ENCODE assay signal across 1 cellular context in the genomic region with DNA sequence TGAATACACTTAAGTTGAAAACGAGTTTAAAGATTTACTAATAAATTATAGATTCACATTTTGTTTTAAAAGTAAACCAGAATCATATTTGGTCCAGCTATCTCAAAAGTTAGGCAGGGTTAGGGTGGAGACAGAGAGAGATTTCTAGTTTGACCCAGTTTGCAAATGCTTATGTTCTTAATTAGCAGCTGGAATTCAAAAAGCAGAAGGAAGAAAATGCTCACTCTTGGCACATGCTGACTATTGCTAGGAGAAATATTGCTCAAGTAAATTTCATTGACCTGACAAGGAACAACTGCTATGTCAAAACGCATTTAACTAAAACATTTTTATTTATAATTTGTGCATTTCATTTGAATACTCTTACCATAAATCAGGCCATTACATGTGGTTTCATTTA.
TF ChIP-seq lines count a peak whose summit lies in the region.

No MANE protein-coding gene starts in this region.

TF ChIP-seq in HepG2, 621 proteins besides CTCF, POLR2A, EP300 and RAD21 (continued from another document):
- TF ChIP-seq, protein P1, sequence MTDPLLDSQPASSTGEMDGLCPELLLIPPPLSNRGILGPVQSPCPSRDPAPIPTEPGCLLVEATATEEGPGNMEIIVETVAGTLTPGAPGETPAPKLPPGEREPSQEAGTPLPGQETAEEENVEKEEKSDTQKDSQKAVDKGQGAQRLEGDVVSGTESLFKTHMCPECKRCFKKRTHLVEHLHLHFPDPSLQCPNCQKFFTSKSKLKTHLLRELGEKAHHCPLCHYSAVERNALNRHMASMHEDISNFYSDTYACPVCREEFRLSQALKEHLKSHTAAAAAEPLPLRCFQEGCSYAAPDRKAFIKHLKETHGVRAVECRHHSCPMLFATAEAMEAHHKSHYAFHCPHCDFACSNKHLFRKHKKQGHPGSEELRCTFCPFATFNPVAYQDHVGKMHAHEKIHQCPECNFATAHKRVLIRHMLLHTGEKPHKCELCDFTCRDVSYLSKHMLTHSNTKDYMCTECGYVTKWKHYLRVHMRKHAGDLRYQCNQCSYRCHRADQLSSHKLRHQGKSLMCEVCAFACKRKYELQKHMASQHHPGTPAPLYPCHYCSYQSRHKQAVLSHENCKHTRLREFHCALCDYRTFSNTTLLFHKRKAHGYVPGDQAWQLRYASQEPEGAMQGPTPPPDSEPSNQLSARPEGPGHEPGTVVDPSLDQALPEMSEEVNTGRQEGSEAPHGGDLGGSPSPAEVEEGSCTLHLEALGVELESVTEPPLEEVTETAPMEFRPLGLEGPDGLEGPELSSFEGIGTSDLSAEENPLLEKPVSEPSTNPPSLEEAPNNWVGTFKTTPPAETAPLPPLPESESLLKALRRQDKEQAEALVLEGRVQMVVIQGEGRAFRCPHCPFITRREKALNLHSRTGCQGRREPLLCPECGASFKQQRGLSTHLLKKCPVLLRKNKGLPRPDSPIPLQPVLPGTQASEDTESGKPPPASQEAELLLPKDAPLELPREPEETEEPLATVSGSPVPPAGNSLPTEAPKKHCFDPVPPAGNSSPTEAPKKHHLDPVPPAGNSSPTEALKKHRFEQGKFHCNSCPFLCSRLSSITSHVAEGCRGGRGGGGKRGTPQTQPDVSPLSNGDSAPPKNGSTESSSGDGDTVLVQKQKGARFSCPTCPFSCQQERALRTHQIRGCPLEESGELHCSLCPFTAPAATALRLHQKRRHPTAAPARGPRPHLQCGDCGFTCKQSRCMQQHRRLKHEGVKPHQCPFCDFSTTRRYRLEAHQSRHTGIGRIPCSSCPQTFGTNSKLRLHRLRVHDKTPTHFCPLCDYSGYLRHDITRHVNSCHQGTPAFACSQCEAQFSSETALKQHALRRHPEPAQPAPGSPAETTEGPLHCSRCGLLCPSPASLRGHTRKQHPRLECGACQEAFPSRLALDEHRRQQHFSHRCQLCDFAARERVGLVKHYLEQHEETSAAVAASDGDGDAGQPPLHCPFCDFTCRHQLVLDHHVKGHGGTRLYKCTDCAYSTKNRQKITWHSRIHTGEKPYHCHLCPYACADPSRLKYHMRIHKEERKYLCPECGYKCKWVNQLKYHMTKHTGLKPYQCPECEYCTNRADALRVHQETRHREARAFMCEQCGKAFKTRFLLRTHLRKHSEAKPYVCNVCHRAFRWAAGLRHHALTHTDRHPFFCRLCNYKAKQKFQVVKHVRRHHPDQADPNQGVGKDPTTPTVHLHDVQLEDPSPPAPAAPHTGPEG (CRISPR knock-in tag; IDR thresholded peaks at IDR 0.05), result no peak
- TF ChIP-seq, protein P2, sequence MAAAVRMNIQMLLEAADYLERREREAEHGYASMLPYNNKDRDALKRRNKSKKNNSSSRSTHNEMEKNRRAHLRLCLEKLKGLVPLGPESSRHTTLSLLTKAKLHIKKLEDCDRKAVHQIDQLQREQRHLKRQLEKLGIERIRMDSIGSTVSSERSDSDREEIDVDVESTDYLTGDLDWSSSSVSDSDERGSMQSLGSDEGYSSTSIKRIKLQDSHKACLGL (CRISPR knock-in tag; IDR thresholded peaks at IDR 0.05), result no peak
- TF ChIP-seq MEF2D (CRISPR knock-in tag; IDR thresholded peaks at IDR 0.05) (no peak), MBNL3 (CRISPR knock-in tag; conservative IDR thresholded peaks at IDR 0.05) (no peak)
